22 cellular contexts compared by ENCODE assay signal in genomic region chr10:74439213-74439612, GRCh38.
A peak's percentile ranks its signal among the peaks of the same experiment; 100 is the strongest.
DNase-seq lines count a peak whose midpoint lies in the region; ATAC-seq, FAIRE-seq and TF ChIP-seq lines count a peak whose summit lies in the region.
"Had no signal": no experiment of that assay in that cellular context is flagged by ENCODE, and none has a peak within 500 bp of the region (broad histone marks: within the 10 kb centered on the region; RNA-seq: fewer than 3 reads in every experiment).

No MANE protein-coding gene starts in this region.

- no peak for ATAC-seq in GM18520 (IDR thresholded peaks at IDR 0.05; ENCODE audit: unreplicated experiment)
- ATAC-seq: left lobe of liver, Panc1 had no signal

- no peak for TF ChIP-seq CTCF in fibroblast of pulmonary artery (IDR thresholded peaks at IDR 0.05; ENCODE audit: low read length, missing control alignments)

- H3K27ac ChIP-seq in SK-N-MC: no peak overlapping the region
- no peak overlapping the region for H3K27ac ChIP-seq in small intestine (ENCODE audit: low read depth in 1 of 2, low read length in 1 of 2)
- H3K27ac ChIP-seq in SJCRH30: no peak overlapping the region
- H3K27ac ChIP-seq: BLaER1, sigmoid colon had no signal

- no peaks in the 10 kb centered on the region for H3K9me3 ChIP-seq in SK-N-MC (ENCODE audit: low read depth, low read length)
- no peaks in the 10 kb centered on the region for H3K9me3 ChIP-seq in small intestine (ENCODE audit: control insufficient read depth, low read depth)
- H3K9me3 ChIP-seq in SJCRH30 (replicated peaks): no peaks in the 10 kb centered on the region
- H3K9me3 ChIP-seq: BLaER1, sigmoid colon had no signal

- H3K36me3 ChIP-seq in SK-N-MC (ENCODE audit: insufficient read depth, low read length) (no peaks in the 10 kb centered on the region), small intestine (ENCODE audit: control insufficient read depth in 2 of 2, insufficient read depth in 2 of 2, low read length in 2 of 2) (no peaks in the 10 kb centered on the region), SJCRH30 (no peaks in the 10 kb centered on the region; the same call in 1 of the 2 replicates)
- H3K36me3 ChIP-seq: BLaER1, sigmoid colon had no signal

- 3 to 26% (median 18%) methylated on average over 1 of the region's 1 CpG for WGBS in small intestine, 3 donors

- H3K27me3 ChIP-seq in small intestine (ENCODE audit: control insufficient read depth in 2 of 2, insufficient read depth in 2 of 2, low read length in 2 of 2) (no peaks in the 10 kb centered on the region), SJCRH30 (no peaks in the 10 kb centered on the region)
- H3K27me3 ChIP-seq: BLaER1, sigmoid colon had no signal

- H3K4me3 ChIP-seq in SK-N-MC (no peak overlapping the region), fibroblast of pulmonary artery (replicated peaks; ENCODE audit: low read depth, low read length) (no peak overlapping the region), small intestine (ENCODE audit: low read depth in 1 of 2, low read length in 2 of 2) (no peak overlapping the region), SJCRH30 (no peak overlapping the region)
- H3K4me3 ChIP-seq: BLaER1, sigmoid colon had no signal

- H3K9ac ChIP-seq in SK-N-MC (ENCODE audit: insufficient read length): no peak overlapping the region
- H3K9ac ChIP-seq: BLaER1 had no signal

- no peak for FAIRE-seq in small intestine (lab: Jason Lieb, UNC)
- FAIRE-seq: GM12891 had no signal

- no peaks in the 10 kb centered on the region for H3K4me1 ChIP-seq in small intestine (ENCODE audit: control insufficient read depth in 2 of 2, insufficient read depth in 1 of 2, low read depth in 1 of 2, low read length in 1 of 2)
- H3K4me1 ChIP-seq in SJCRH30: no peaks in the 10 kb centered on the region
- H3K4me1 ChIP-seq: sigmoid colon had no signal

- peak; percentile 8 for DNase-seq in SKM-1 treated with dmso at 0.1 percent for 144 hours (lab: John Stamatoyannopoulos, UW; ENCODE audit: unreplicated experiment)
- no peak for DNase-seq in SKM-1 (lab: John Stamatoyannopoulos, UW; ENCODE audit: unreplicated experiment)
- DNase-seq in SK-N-MC (ENCODE audit: low read depth, low spot score): peak; percentile 71
- DNase-seq in fibroblast of pulmonary artery (ENCODE audit: low read depth): peak; percentile 58
- DNase-seq in small intestine: peak; percentile 2
- no peak for DNase-seq in glomerular visceral epithelial cell (ENCODE audit: extremely low spot score)
- DNase-seq in SJCRH30: no peak
- DNase-seq: 8988T; activated CD4-positive, alpha-beta memory T cell treated with anti-CD3 and anti-CD28 coated beads for 36 hours; activated naive CD4-positive, alpha-beta T cell treated with anti-CD3 and anti-CD28 coated beads, Interleukin-2, amount 10 ng/mL, durations not matched to agents 7 days and 5 days; activated T-cell treated with anti-CD3 and anti-CD28 coated beads, Interleukin-2, amount 50 U/mL, for 24 hours; foreskin fibroblast; NCI-H1105; NCI-H748 treated with DMSO at 0.1 percent for 48 hours; sigmoid colon; stimulated activated CD4-positive, alpha-beta T cell treated with anti-CD3 and anti-CD28 coated beads, Interleukin-2, amount 100 ng/mL, for 24 hours; trophoblast cell had no signal

Comparison
In these comparisons a context has a peak if more than half of its experiments do, and no peak if none do; other contexts are left out.
1. DNase-seq: peak in SKM-1 treated with dmso at 0.1 percent for 144 hours (single experiment), SK-N-MC (single experiment), fibroblast of pulmonary artery (single experiment) and small intestine (single experiment); none in SKM-1 (single experiment), glomerular visceral epithelial cell (single experiment) and SJCRH30 (0 of 2).